ENCODE assay signal across 15 cellular contexts in the genomic region with DNA sequence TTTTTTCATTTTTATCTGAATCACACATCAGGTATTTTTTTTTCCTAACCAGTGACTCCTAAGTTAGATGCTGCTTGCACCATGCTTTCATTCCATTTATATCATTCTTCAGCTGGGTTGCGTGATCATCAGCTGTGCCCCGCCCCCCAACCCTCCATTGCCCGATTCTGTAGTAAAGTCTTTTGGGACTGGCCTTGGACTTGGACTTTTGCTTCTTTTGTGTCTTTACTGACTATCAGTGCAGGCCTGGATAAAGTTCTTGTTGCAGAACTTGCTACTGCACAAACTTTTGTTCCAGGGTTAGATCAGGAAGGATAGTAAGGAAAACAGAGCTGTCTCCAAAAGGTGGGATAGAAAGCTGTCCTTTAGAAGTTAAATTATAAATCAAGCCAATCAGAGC. TPM values are rescaled to one million over a fixed set of nuclear protein-coding genes. Genes with fewer than 3 reads are reported as not detected.
DNase-seq lines count a peak whose midpoint lies in the region; ATAC-seq and TF ChIP-seq lines count a peak whose summit lies in the region.
"Had no signal": no experiment of that assay in that cellular context is flagged by ENCODE, and none has a peak within 500 bp of the region (broad histone marks: within the 10 kb centered on the region; RNA-seq: fewer than 3 reads in every experiment).

No MANE protein-coding gene starts in this region.

- WGBS in right cardiac atrium, result 78% methylated on average over 3 of the region's 3 CpGs

- no peaks in the 10 kb centered on the region for H3K36me3 ChIP-seq in left ventricle myocardium inferior
- no peaks in the 10 kb centered on the region for H3K36me3 ChIP-seq in naive thymus-derived CD4-positive, alpha-beta T cell (ENCODE audit: control insufficient read depth in 2 of 3, insufficient read depth in 3 of 3, low read length in 3 of 3)
- H3K36me3 ChIP-seq in upper lobe of right lung, result no peaks in the 10 kb centered on the region
- H3K36me3 ChIP-seq: prostate gland had no signal

- H3K4me3 ChIP-seq in left ventricle myocardium inferior, result no peak overlapping the region
- H3K4me3 ChIP-seq in right cardiac atrium (ENCODE audit: low read length), result no peak overlapping the region
- no peak overlapping the region for H3K4me3 ChIP-seq in naive thymus-derived CD4-positive, alpha-beta T cell (ENCODE audit: low read length)
- H3K4me3 ChIP-seq in upper lobe of right lung, result no peak overlapping the region
- H3K4me3 ChIP-seq: prostate gland had no signal

- no peaks in the 10 kb centered on the region for H3K27me3 Mint-ChIP-seq in activated T-helper 17 cell treated with anti-CD3 and anti-CD28 coated beads, Interleukin-2, amount 50 U/mL, for 72 hours
- H3K27me3 Mint-ChIP-seq in naive thymus-derived CD4-positive, alpha-beta T cell, result peaks cover 0 to 8% (median 0%) of the 10 kb centered on the region in 5 donors
- H3K27me3 Mint-ChIP-seq: naive B cell had no signal

- H3K27ac ChIP-seq in left ventricle myocardium inferior (replicated peaks) (peak overlapping the region; percentile 99), right cardiac atrium (ENCODE audit: low read length) (no peak overlapping the region), upper lobe of right lung (peak overlapping the region; percentile 98)
- peak overlapping the region; percentile 98 for H3K27ac ChIP-seq in naive thymus-derived CD4-positive, alpha-beta T cell (ENCODE audit: low read depth, low read length)

- POLR2A ChIA-PET in naive thymus-derived CD4-positive, alpha-beta T cell (lab: Charles Lee), result interaction anchor here (1.1 to 8.6 kb wide), 8 partner anchors 15 to 90 kb away, joined by 3 to 177 read pairs (median 11); partner anchors contain the start of gene IRF1

- peak overlapping the region; percentile 96 for H3K4me3 Mint-ChIP-seq in activated T-helper 17 cell treated with anti-CD3 and anti-CD28 coated beads, Interleukin-2, amount 50 U/mL, for 72 hours
- peak overlapping the region in 7 of 10 donors; percentile 10 to 99 (median 54) for H3K4me3 Mint-ChIP-seq in naive thymus-derived CD4-positive, alpha-beta T cell

- DNase-seq in left ventricle myocardium inferior (no peak), right cardiac atrium (no peak), upper lobe of right lung (no peak), SHP77 treated with DMSO at 0.1 percent for 48 hours (lab: John Stamatoyannopoulos, UW) (no peak), NCI-H82 (lab: John Stamatoyannopoulos, UW) (no peak)
- no peak for DNase-seq in naive thymus-derived CD4-positive, alpha-beta T cell
- DNase-seq: activated CD4-positive, CD25-positive, alpha-beta regulatory T cell treated with anti-CD3 and anti-CD28 coated beads, Interleukin-2, amount 50 U/mL, for 72 hours; Karpas-422; naive B cell; NCI-H2029; NCI-H446 treated with DMSO at 0.1 percent for 48 hours; SK-N-SH had no signal

- peaks cover 13% of the 10 kb centered on the region for H3K36me3 Mint-ChIP-seq in activated T-helper 17 cell treated with anti-CD3 and anti-CD28 coated beads, Interleukin-2, amount 50 U/mL, for 72 hours (ENCODE audit: low read depth)
- H3K36me3 Mint-ChIP-seq in naive thymus-derived CD4-positive, alpha-beta T cell, result peaks cover 0 to 42% (median 0%) of the 10 kb centered on the region in 5 donors

- H3K9me3 ChIP-seq in left ventricle myocardium inferior (replicated peaks) (no peaks in the 10 kb centered on the region), right cardiac atrium (ENCODE audit: control insufficient read depth, low read length) (no peaks in the 10 kb centered on the region), upper lobe of right lung (no peaks in the 10 kb centered on the region)
- no peaks in the 10 kb centered on the region for H3K9me3 ChIP-seq in naive thymus-derived CD4-positive, alpha-beta T cell (ENCODE audit: control insufficient read depth in 2 of 3, low read length in 3 of 3)
- H3K9me3 ChIP-seq: prostate gland, SK-N-SH had no signal

- TF ChIP-seq CTCF in left ventricle myocardium inferior (IDR thresholded peaks at IDR 0.05; ENCODE audit: borderline replicate concordance), result no peak
- TF ChIP-seq CTCF in upper lobe of right lung (IDR thresholded peaks at IDR 0.05), result no peak

- no peak for ATAC-seq in right cardiac atrium
- ATAC-seq in activated T-helper 17 cell treated with anti-CD3 and anti-CD28 coated beads, Interleukin-2, amount 50 U/mL, for 72 hours (replicated peaks), result no peak
- ATAC-seq in naive thymus-derived CD4-positive, alpha-beta T cell, result no peak
- no peak for ATAC-seq in upper lobe of right lung
- no peak for ATAC-seq in GM21390 (IDR thresholded peaks at IDR 0.05; ENCODE audit: unreplicated experiment)

- H3K9me3 Mint-ChIP-seq in activated T-helper 17 cell treated with anti-CD3 and anti-CD28 coated beads, Interleukin-2, amount 50 U/mL, for 72 hours, result no peaks in the 10 kb centered on the region
- H3K9me3 Mint-ChIP-seq in naive thymus-derived CD4-positive, alpha-beta T cell, result peaks cover 0 to 13% (median 0%) of the 10 kb centered on the region in 11 donors

- H3K4me1 ChIP-seq in left ventricle myocardium inferior (peaks cover 58% of the 10 kb centered on the region), right cardiac atrium (ENCODE audit: control insufficient read depth, insufficient read depth, low read length) (peaks cover 3% of the 10 kb centered on the region), upper lobe of right lung (peaks cover 35% of the 10 kb centered on the region)
- peaks cover 42 to 49% of the 10 kb centered on the region in 2 donors for H3K4me1 ChIP-seq in naive thymus-derived CD4-positive, alpha-beta T cell (ENCODE audit: control insufficient read depth in 2 of 2, insufficient read depth in 2 of 2, low read length in 2 of 2)
- H3K4me1 ChIP-seq: prostate gland had no signal

- H3K4me1 Mint-ChIP-seq in activated T-helper 17 cell treated with anti-CD3 and anti-CD28 coated beads, Interleukin-2, amount 50 U/mL, for 72 hours, result peaks cover 43% of the 10 kb centered on the region
- H3K4me1 Mint-ChIP-seq in naive thymus-derived CD4-positive, alpha-beta T cell, result peaks cover 42 to 81% (median 67%) of the 10 kb centered on the region in 7 donors

- intact Hi-C loops in left ventricle myocardium inferior (cut with micrococcal nuclease), result no loop called here
- intact Hi-C loops in right cardiac atrium (cut with DNase I), result loop anchor here in 1 of 4 donors (5.0 kb wide), 1 partner anchor 89 kb away; no protein-coding TSS in a partner anchor
- intact Hi-C loops in naive thymus-derived CD4-positive, alpha-beta T cell (cut with micrococcal nuclease), result no loop called here
- intact Hi-C loops in upper lobe of right lung (cut with DNase I), result no loop called here

- CTCF ChIA-PET in naive thymus-derived CD4-positive, alpha-beta T cell (lab: Charles Lee), result interaction anchor here (0.7 to 1.9 kb wide), 3 partner anchors 22 to 88 kb away, joined by 3 to 5 read pairs (median 5); partner anchors contain the start of gene IRF1

- H3K27me3 ChIP-seq in left ventricle myocardium inferior (ENCODE audit: low read depth) (no peaks in the 10 kb centered on the region), right cardiac atrium (ENCODE audit: control insufficient read depth, insufficient read depth) (no peaks in the 10 kb centered on the region), upper lobe of right lung (no peaks in the 10 kb centered on the region)
- no peaks in the 10 kb centered on the region for H3K27me3 ChIP-seq in naive thymus-derived CD4-positive, alpha-beta T cell (ENCODE audit: control insufficient read depth in 2 of 2, insufficient read depth in 2 of 2, low read length in 2 of 2)

- peak overlapping the region; percentile 49 for H3K27ac Mint-ChIP-seq in activated T-helper 17 cell treated with anti-CD3 and anti-CD28 coated beads, Interleukin-2, amount 50 U/mL, for 72 hours
- H3K27ac Mint-ChIP-seq in naive thymus-derived CD4-positive, alpha-beta T cell, result peak overlapping the region in 8 of 9 donors; percentile 93 to 99 (median 96)

RNA-seq across cellular contexts. Expression of gene SLC22A5, which starts 38.5 kb away (rescaled TPM):
- total RNA-seq in left ventricle myocardium inferior (20.8 TPM), right cardiac atrium (10 to 100 TPM in 3 of 4 donors, 1 to 10 TPM in 1; 9.3 to 17.5 (median 14.4) TPM), upper lobe of right lung (10.2 TPM)
- polyA plus RNA-seq in right cardiac atrium, result 5.7 TPM
- total RNA-seq in activated T-helper 17 cell treated with anti-CD3 and anti-CD28 coated beads, Interleukin-2, amount 50 U/mL, for 72 hours, result 1 to 10 TPM; 3.2 to 3.5 TPM
- total RNA-seq in naive thymus-derived CD4-positive, alpha-beta T cell, result 10 to 100 TPM in 1 of 5 experiments, 1 to 10 TPM in 4; 6.8 to 10.8 (median 8.0) TPM
- 1 to 10 TPM; 1.8 to 3.6 TPM for polyA plus RNA-seq in naive thymus-derived CD4-positive, alpha-beta T cell
